In the genomic region with DNA sequence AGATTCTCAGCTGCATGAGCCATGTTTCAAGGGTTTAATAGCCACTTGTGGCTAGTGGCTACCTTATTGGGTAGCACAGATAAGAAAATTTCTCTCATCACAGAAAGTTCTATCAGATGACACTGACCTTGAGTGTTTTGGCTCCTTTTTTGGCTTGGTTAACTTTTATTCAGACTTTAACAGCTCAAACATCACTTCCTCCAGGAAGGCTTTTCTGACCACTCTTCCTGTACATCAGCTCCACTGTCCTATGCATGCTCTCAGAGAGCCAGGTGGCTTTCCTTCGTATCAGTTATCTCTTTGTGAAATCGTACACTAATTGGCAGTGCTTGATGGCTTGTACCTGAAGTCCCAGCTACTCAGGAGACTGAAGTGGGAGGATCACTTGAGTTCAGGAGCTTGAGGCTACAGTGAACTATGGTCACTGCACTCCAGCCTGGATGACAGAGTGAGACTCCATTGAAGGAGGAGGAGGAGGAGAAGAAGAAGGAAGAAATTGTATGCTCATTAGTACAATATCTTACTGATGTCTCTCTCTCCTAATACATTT, we compare ENCODE assay signal across 19 cellular contexts. TPM values are rescaled to one million over a fixed set of nuclear protein-coding genes. Genes with fewer than 3 reads are reported as not detected.
DNase-seq lines count a peak whose midpoint lies in the region; ATAC-seq and TF ChIP-seq lines count a peak whose summit lies in the region.
"Had no signal": no experiment of that assay in that cellular context is flagged by ENCODE, and none has a peak within 500 bp of the region (broad histone marks: within the 10 kb centered on the region; RNA-seq: fewer than 3 reads in every experiment).

No MANE protein-coding gene starts in this region.

- no peak overlapping the region for H3K4me3 Mint-ChIP-seq in effector memory CD8-positive, alpha-beta T cell
- H3K4me3 Mint-ChIP-seq: B cell, IgD-negative memory B cell had no signal

- H3K36me3 ChIP-seq in thyroid gland = no peaks in the 10 kb centered on the region
- H3K36me3 ChIP-seq: HAP-1, MG63 had no signal

- peak overlapping the region; percentile 57 to 92 (median 84) for H3K27ac ChIP-seq in thyroid gland

- DNase-seq in NCI-H748 (lab: John Stamatoyannopoulos, UW; ENCODE audit: unreplicated experiment) = peak; percentile 37
- no peak for DNase-seq in NCI-H748 treated with DMSO at 0.1 percent for 48 hours (lab: John Stamatoyannopoulos, UW)
- DNase-seq in NCI-H510A (lab: John Stamatoyannopoulos, UW) = peak; percentile 73
- DNase-seq in dermis blood vessel endothelial cell = peak; percentile 6
- peak; percentile 54 to 57 for DNase-seq in thyroid gland
- DNase-seq in NCI-H2107 treated with DMSO at 0.1 percent for 48 hours (lab: John Stamatoyannopoulos, UW; ENCODE audit: unreplicated experiment) = no peak
- DNase-seq in GDM1 (lab: John Stamatoyannopoulos, UW) = no peak
- no peak for DNase-seq in effector memory CD8-positive, alpha-beta T cell
- DNase-seq: Karpas-422, MG63, NCI-H1092 treated with DMSO at 0.1 percent for 48 hours, NCI-H2081 treated with DMSO at 0.1 percent for 48 hours, NCI-H2227 treated with DMSO at 0.1 percent for 48 hours, NCI-H524 treated with DMSO at 0.1 percent for 48 hours had no signal

- H3K27me3 Mint-ChIP-seq in effector memory CD8-positive, alpha-beta T cell = peaks cover 54 to 90% of the 10 kb centered on the region in 2 donors

- H3K9me3 ChIP-seq in thyroid gland = no peaks in the 10 kb centered on the region
- H3K9me3 ChIP-seq: HAP-1, MG63 had no signal

- no peak for ATAC-seq in effector memory CD8-positive, alpha-beta T cell (replicated peaks)
- ATAC-seq: Right ventricle myocardium inferior had no signal

- 19 to 33% methylated on average over 2 of the region's 2 CpGs for WGBS in thyroid gland, 2 donors

- H3K4me1 Mint-ChIP-seq in effector memory CD8-positive, alpha-beta T cell (ENCODE audit: low read depth in 2 of 2) = peaks cover 4 to 9% of the 10 kb centered on the region in 2 donors

- H3K4me1 ChIP-seq in thyroid gland = peaks cover 66 to 83% of the 10 kb centered on the region in 2 donors
- H3K4me1 ChIP-seq: HAP-1 had no signal

- peak in 1 of 2 donors; percentile 51 for TF ChIP-seq POLR2A in thyroid gland (IDR thresholded peaks at IDR 0.05)

- intact Hi-C loops in thyroid gland (cut with DNase I) = no loop called here

- H3K4me3 ChIP-seq in thyroid gland (replicated peaks in 1 of 3) = no peak overlapping the region
- H3K4me3 ChIP-seq: HAP-1, MG63 had no signal

- H3K27me3 ChIP-seq in thyroid gland = no peaks in the 10 kb centered on the region

- H3K36me3 Mint-ChIP-seq in effector memory CD8-positive, alpha-beta T cell (ENCODE audit: insufficient read depth) = peaks cover 5% of the 10 kb centered on the region
- H3K36me3 Mint-ChIP-seq: IgD-negative memory B cell had no signal

- H3K9me3 Mint-ChIP-seq in effector memory CD8-positive, alpha-beta T cell = no peaks in the 10 kb centered on the region

- H3K27ac Mint-ChIP-seq in effector memory CD8-positive, alpha-beta T cell = no peak overlapping the region
- H3K27ac Mint-ChIP-seq: B cell, IgD-negative memory B cell had no signal

- TF ChIP-seq CTCF in thyroid gland (IDR thresholded peaks at IDR 0.05) = no peak

RNA-seq across cellular contexts. Expression of a gene that starts 10.7 kb away (rescaled TPM):
- total RNA-seq in dermis blood vessel endothelial cell = 3.4 and 5.9 TPM in 2 replicates
- total RNA-seq in thyroid gland = 10 to 100 TPM; 34.4 to 46.1 (median 43.5) TPM
- total RNA-seq: OCI-LY7 had no signal

Comparison
In these comparisons a context has a peak if more than half of its experiments do, and no peak if none do; other contexts are left out.
1. DNase-seq: peak in NCI-H748 (single experiment), NCI-H510A (single experiment), dermis blood vessel endothelial cell (single experiment) and thyroid gland (2 of 2); none in NCI-H748 treated with DMSO at 0.1 percent for 48 hours (single experiment), NCI-H2107 treated with DMSO at 0.1 percent for 48 hours (single experiment), GDM1 (single experiment) and effector memory CD8-positive, alpha-beta T cell (0 of 3).